ENCODE assay signal across 1 cellular context in the genomic region with DNA sequence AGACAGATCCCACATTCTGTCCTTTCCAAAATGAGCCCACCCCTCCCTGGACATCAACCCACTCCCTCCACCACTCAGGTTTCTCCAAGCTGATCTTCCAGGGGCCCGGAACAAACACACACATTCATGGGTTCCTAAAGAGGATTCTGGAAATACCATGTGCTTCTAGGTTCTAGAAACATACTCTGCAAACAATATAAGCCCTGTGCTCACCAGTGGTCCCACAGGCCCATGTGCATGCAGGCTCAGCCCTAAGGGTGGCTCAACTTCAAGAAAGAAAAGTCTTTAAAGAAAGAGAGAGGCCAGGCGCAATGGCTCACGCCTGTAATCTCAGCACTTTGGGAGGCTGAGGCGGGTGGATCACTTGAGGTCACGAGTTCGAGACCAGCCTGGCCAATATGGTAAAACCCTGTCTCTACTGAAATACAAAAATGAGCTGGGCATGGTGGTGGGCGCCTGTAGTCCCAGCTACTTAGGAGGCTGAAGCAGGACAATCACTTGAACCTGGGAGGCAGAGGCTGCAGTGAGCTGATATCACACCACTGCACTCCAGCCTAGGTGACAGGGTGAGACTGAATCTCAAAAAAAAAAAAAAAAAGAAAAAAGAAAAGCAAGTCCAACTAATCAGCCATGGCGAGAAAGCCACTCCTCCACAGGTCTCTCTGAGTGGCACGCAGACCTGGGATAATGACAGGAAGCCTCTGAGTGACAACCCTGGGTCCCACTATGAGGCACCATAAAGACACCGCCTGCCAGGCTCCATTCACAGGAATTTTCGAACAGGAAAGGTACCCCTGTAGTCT.
TF ChIP-seq lines count a peak whose summit lies in the region.

No MANE protein-coding gene starts in this region.

TF ChIP-seq in WTC11, 78 proteins besides CTCF, POLR2A, EP300 and RAD21 (continued from another document):
- TF ChIP-seq ETV6 (CRISPR knock-in tag; IDR thresholded peaks at IDR 0.05), result no peak
TF ChIP-seq in WTC11: peak in this region for 0.
